Comparison of ENCODE assay signal across 14 cellular contexts in the genomic region with DNA sequence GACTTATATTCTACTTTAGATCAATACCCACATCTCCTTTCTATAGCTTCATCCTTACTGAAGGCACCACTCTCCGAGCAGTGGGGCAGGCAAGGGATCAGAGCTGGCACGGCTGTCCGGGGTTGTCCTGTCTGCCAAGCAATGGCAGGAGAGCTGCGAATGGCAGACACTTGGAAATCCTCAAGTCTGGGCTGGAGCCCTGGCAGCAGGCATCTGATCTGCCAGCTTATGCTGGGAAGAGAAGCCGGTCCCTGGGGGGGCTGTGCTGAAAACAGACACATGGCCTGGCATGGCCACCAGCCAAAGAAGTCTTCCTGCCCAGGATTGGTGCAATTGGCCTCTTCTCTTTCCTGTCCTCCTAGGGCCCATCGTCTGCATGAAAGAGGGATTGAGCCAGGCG.
DNase-seq lines count a peak whose midpoint lies in the region.
"Had no signal": no experiment of that assay in that cellular context is flagged by ENCODE, and none has a peak within 500 bp of the region (broad histone marks: within the 10 kb centered on the region; RNA-seq: fewer than 3 reads in every experiment).

No MANE protein-coding gene starts in this region.

- CTCF ChIA-PET in activated CD4-positive, alpha-beta T cell treated with anti-CD3 and anti-CD28 coated beads, Interleukin-2, amount 10 ng/mL, durations not matched to agents 7 days and 5 days (lab: Charles Lee), result interaction anchor here (1.0 to 1.4 kb wide), 7 partner anchors 12 to 202 kb away, joined by 3 to 6 read pairs (median 3); no protein-coding TSS in a partner anchor

- no peak overlapping the region for H3K27ac Mint-ChIP-seq in activated T-cell treated with anti-CD3 and anti-CD28 coated beads, Interleukin-2, amount 50 U/mL, for 24 hours
- no peak overlapping the region for H3K27ac Mint-ChIP-seq in activated CD4-positive, alpha-beta T cell treated with anti-CD3 and anti-CD28 coated beads, Interleukin-2, amount 10 ng/mL, durations not matched to agents 7 days and 5 days
- H3K27ac Mint-ChIP-seq: T-helper 1 cell treated with Interleukin-12 subunit alpha and Interleukin-12 subunit beta and Interleukin-4 antibody, amounts not matched to agents 30 μg/mL and 1 μg/mL, for 36 hours had no signal

- H3K9me3 Mint-ChIP-seq in activated T-cell treated with anti-CD3 and anti-CD28 coated beads, Interleukin-2, amount 50 U/mL, for 24 hours, result no peaks in the 10 kb centered on the region
- H3K9me3 Mint-ChIP-seq in activated CD4-positive, alpha-beta T cell treated with anti-CD3 and anti-CD28 coated beads, Interleukin-2, amount 10 ng/mL, durations not matched to agents 7 days and 5 days, result no peaks in the 10 kb centered on the region
- H3K9me3 Mint-ChIP-seq: CD8-positive, alpha-beta T cell; naive thymus-derived CD8-positive, alpha-beta T cell; stimulated activated effector memory CD8-positive, alpha-beta T cell treated with anti-CD3 and anti-CD28 coated beads, Interleukin-12 subunit alpha, Interleukin-12 subunit beta, amount 100 ng/mL, for 72 hours; T-helper 1 cell treated with Interleukin-12 subunit alpha and Interleukin-12 subunit beta and Interleukin-4 antibody, amounts not matched to agents 30 μg/mL and 1 μg/mL, for 36 hours had no signal

- peaks cover 14% of the 10 kb centered on the region for H3K4me1 Mint-ChIP-seq in activated T-cell treated with anti-CD3 and anti-CD28 coated beads, Interleukin-2, amount 50 U/mL, for 24 hours (ENCODE audit: low read depth)
- H3K4me1 Mint-ChIP-seq in activated CD4-positive, alpha-beta T cell treated with anti-CD3 and anti-CD28 coated beads, Interleukin-2, amount 10 ng/mL, durations not matched to agents 7 days and 5 days, result peaks cover 21% of the 10 kb centered on the region

- POLR2A ChIA-PET in activated CD4-positive, alpha-beta T cell treated with anti-CD3 and anti-CD28 coated beads, Interleukin-2, amount 10 ng/mL, durations not matched to agents 7 days and 5 days (lab: Charles Lee), result no interaction called here

- no peak overlapping the region for H3K4me3 Mint-ChIP-seq in activated T-cell treated with anti-CD3 and anti-CD28 coated beads, Interleukin-2, amount 50 U/mL, for 24 hours
- H3K4me3 Mint-ChIP-seq in activated CD4-positive, alpha-beta T cell treated with anti-CD3 and anti-CD28 coated beads, Interleukin-2, amount 10 ng/mL, durations not matched to agents 7 days and 5 days, result no peak overlapping the region
- H3K4me3 Mint-ChIP-seq: CD8-positive, alpha-beta T cell; naive thymus-derived CD8-positive, alpha-beta T cell; stimulated activated effector memory CD8-positive, alpha-beta T cell treated with anti-CD3 and anti-CD28 coated beads, Interleukin-12 subunit alpha, Interleukin-12 subunit beta, amount 100 ng/mL, for 72 hours; T-helper 1 cell treated with Interleukin-12 subunit alpha and Interleukin-12 subunit beta and Interleukin-4 antibody, amounts not matched to agents 30 μg/mL and 1 μg/mL, for 36 hours had no signal

- DNase-seq in D341Med (ENCODE audit: low spot score) (peak; percentile 50), NCI-H1694 treated with DMSO at 0.1 percent for 48 hours (lab: John Stamatoyannopoulos, UW) (peak; percentile 46), fibroblast of gingiva (ENCODE audit: low read depth) (peak; percentile 8), myocyte (ENCODE audit: low read depth) (peak; percentile 10)
- no peak for DNase-seq in activated T-cell treated with anti-CD3 and anti-CD28 coated beads, Interleukin-2, amount 50 U/mL, for 24 hours
- DNase-seq in stimulated activated naive CD4-positive, alpha-beta T cell treated with Interleukin-2 at 50 U/mL for 16 hours (lab: John Stamatoyannopoulos, UW), result no peak
- DNase-seq in activated CD4-positive, alpha-beta T cell treated with anti-CD3 and anti-CD28 coated beads, Interleukin-2, amount 10 ng/mL, durations not matched to agents 7 days and 5 days, result no peak
- DNase-seq: activated gamma-delta T cell; CD8-positive, alpha-beta T cell; HCEC 1CT; ovary had no signal

- no peaks in the 10 kb centered on the region for H3K27me3 Mint-ChIP-seq in activated T-cell treated with anti-CD3 and anti-CD28 coated beads, Interleukin-2, amount 50 U/mL, for 24 hours
- no peaks in the 10 kb centered on the region for H3K27me3 Mint-ChIP-seq in activated CD4-positive, alpha-beta T cell treated with anti-CD3 and anti-CD28 coated beads, Interleukin-2, amount 10 ng/mL, durations not matched to agents 7 days and 5 days
- H3K27me3 Mint-ChIP-seq: naive thymus-derived CD8-positive, alpha-beta T cell had no signal

- H3K36me3 Mint-ChIP-seq in activated T-cell treated with anti-CD3 and anti-CD28 coated beads, Interleukin-2, amount 50 U/mL, for 24 hours (ENCODE audit: low read depth), result no peaks in the 10 kb centered on the region
- peaks cover 5% of the 10 kb centered on the region for H3K36me3 Mint-ChIP-seq in activated CD4-positive, alpha-beta T cell treated with anti-CD3 and anti-CD28 coated beads, Interleukin-2, amount 10 ng/mL, durations not matched to agents 7 days and 5 days (ENCODE audit: low read depth)
- H3K36me3 Mint-ChIP-seq: CD8-positive, alpha-beta T cell; stimulated activated effector memory CD8-positive, alpha-beta T cell treated with anti-CD3 and anti-CD28 coated beads, Interleukin-12 subunit alpha, Interleukin-12 subunit beta, amount 100 ng/mL, for 72 hours had no signal

Comparison
In these comparisons a context has a peak if more than half of its experiments do, and no peak if none do; other contexts are left out.
1. DNase-seq: peak in D341Med (single experiment), NCI-H1694 treated with DMSO at 0.1 percent for 48 hours (single experiment), fibroblast of gingiva (single experiment) and myocyte (single experiment); none in activated T-cell treated with anti-CD3 and anti-CD28 coated beads, Interleukin-2, amount 50 U/mL, for 24 hours (single experiment), stimulated activated naive CD4-positive, alpha-beta T cell treated with Interleukin-2 at 50 U/mL for 16 hours (single experiment) and activated CD4-positive, alpha-beta T cell treated with anti-CD3 and anti-CD28 coated beads, Interleukin-2, amount 10 ng/mL, durations not matched to agents 7 days and 5 days (single experiment).